ENCODE assay signal across 1 cellular context in genomic region chr6:88166901-88167624, GRCh38.
TF ChIP-seq lines count a peak whose summit lies in the region.

No MANE protein-coding gene starts in this region.

TF ChIP-seq in GM12878, 131 proteins besides CTCF, POLR2A, EP300 and RAD21 (continued from another document):
- TF ChIP-seq ZNF687 (IDR thresholded peaks at IDR 0.05): 0 out of 2 replicates have a peak, but pooled peaks have one; percentile 8
- TF ChIP-seq USF1 (IDR thresholded peaks at IDR 0.05; ENCODE audit: borderline replicate concordance, extremely low read length, insufficient read depth, low read depth, low read length): no peak
- TF ChIP-seq SMARCA5 (IDR thresholded peaks at IDR 0.05): no peak
- TF ChIP-seq ZNF384 (IDR thresholded peaks at IDR 0.05; ENCODE audit: borderline replicate concordance, low read depth, low read length): no peak
- TF ChIP-seq GATAD2B (conservative IDR thresholded peaks at IDR 0.05; ENCODE audit: low read depth): peak; percentile 23; the same call in 1 of the 2 replicates
- no peak for TF ChIP-seq HDGF (IDR thresholded peaks at IDR 0.05)
- TF ChIP-seq NR2F1 (conservative IDR thresholded peaks at IDR 0.05): peak; percentile 77; the same call in 1 of the 2 replicates
- TF ChIP-seq REST (IDR thresholded peaks at IDR 0.05; ENCODE audit: low read depth, low read length): no peak
- TF ChIP-seq NRF1 (conservative IDR thresholded peaks at IDR 0.05; ENCODE audit: low read depth, low read length): no peak
- peak; percentile 55 for TF ChIP-seq IKZF1 (conservative IDR thresholded peaks at IDR 0.05)
- no peak for TF ChIP-seq JUND (IDR thresholded peaks at IDR 0.05; ENCODE audit: low read depth, low read length)
- TF ChIP-seq POLR2AphosphoS2 (IDR thresholded peaks at IDR 0.05; ENCODE audit: low read depth, low read length): no peak
- no peak for TF ChIP-seq PML (IDR thresholded peaks at IDR 0.05; ENCODE audit: low read length)
- TF ChIP-seq STAT1 (conservative IDR thresholded peaks at IDR 0.05): no peak
- TF ChIP-seq ZBTB40 (IDR thresholded peaks at IDR 0.05; ENCODE audit: borderline replicate concordance): no peak
- TF ChIP-seq SP1 (IDR thresholded peaks at IDR 0.05; ENCODE audit: low read depth, low read length): no peak
- TF ChIP-seq ETV6 (conservative IDR thresholded peaks at IDR 0.05 in 1 of 2, IDR thresholded peaks at IDR 0.05 in 1 of 2; ENCODE audit: borderline replicate concordance in 1 of 2, low read depth in 1 of 2): peak in 1 of 2 experiments; percentile 31; a peak in 1 of 4 replicates
- peak; percentile 44; the same call in 1 of the 2 replicates for TF ChIP-seq LARP7 (IDR thresholded peaks at IDR 0.05)
- no peak for TF ChIP-seq MYB (IDR thresholded peaks at IDR 0.05; ENCODE audit: borderline replicate concordance, low read depth, low read length)
- TF ChIP-seq SRF (IDR thresholded peaks at IDR 0.05; ENCODE audit: low read depth in 2 of 2, low read length in 2 of 2): no peak
- TF ChIP-seq TCF12 (IDR thresholded peaks at IDR 0.05; ENCODE audit: low read depth, low read length): 0 out of 2 replicates have a peak, but pooled peaks have one; percentile 15
- no peak for TF ChIP-seq FOXK2 (IDR thresholded peaks at IDR 0.05)
- TF ChIP-seq NKRF (conservative IDR thresholded peaks at IDR 0.05): no peak
- TF ChIP-seq BRCA1 (IDR thresholded peaks at IDR 0.05; ENCODE audit: low read depth, low read length): no peak
- no peak for TF ChIP-seq SIN3A (IDR thresholded peaks at IDR 0.05; ENCODE audit: low read depth, low read length)
- TF ChIP-seq CEBPZ (IDR thresholded peaks at IDR 0.05; ENCODE audit: low read depth, low read length): no peak
- 0 out of 2 replicates have a peak, but pooled peaks have one; percentile 59 for TF ChIP-seq CREM (IDR thresholded peaks at IDR 0.05; ENCODE audit: low read depth)
- TF ChIP-seq BCLAF1 (IDR thresholded peaks at IDR 0.05): no peak
- TF ChIP-seq ZNF274 (IDR thresholded peaks at IDR 0.05; ENCODE audit: insufficient read depth, insufficient read length): no peak
- TF ChIP-seq CEBPB (IDR thresholded peaks at IDR 0.05; ENCODE audit: borderline replicate concordance in 1 of 2, low read depth in 2 of 2, low read length in 2 of 2): no peak
- TF ChIP-seq SMC3 (IDR thresholded peaks at IDR 0.05; ENCODE audit: borderline replicate concordance, low read length): 0 out of 2 replicates have a peak, but pooled peaks have one; percentile 0
